In the genomic region with DNA sequence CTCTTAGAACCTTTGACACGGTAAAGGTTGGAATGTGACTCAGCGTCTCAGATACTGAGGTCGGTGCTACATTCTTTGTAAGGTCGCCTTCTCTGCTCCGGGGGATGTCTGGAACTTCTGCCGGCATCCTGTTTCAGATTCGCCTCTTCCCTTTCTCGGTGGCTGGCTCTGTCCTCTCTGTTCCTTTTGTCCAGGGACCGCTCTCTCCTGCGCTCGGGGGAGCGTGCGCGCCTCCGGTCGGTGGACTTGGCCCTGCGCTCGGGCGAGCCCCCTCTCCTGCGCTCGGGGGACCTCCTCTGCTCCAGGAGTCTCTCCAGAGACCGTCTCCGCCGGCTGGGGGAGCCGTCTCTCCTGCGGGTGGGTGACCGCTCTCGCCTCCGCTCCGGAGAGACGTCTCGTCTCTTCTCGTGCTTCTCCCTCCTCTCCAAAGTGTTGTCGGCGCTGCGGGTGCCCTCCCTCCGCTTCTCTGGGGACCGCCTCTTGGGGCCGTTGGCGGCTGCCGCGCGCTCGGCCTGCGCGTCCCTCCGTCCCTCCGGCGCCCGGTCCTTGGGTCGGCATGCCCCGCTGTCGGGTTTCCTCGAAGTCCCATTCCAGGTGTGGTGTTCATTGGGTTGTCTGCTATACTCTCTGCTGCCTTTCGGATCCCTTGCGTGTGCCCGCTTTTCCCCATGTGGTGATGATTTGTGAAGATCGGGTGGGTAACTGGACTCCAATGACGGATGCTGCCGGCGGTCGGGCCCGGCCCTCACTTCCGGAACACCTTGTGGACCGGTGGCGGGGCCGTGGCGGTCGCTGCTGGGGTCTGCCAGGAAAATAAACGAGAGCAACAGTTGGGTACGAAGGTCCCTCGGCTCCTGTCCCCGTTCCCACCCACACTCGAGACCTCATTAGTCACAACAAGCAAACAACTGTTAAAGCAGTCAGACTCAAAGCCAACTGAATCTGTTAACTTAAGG, we compare ENCODE assay signal across 15 cellular contexts.
DNase-seq lines count a peak whose midpoint lies in the region; ATAC-seq and TF ChIP-seq lines count a peak whose summit lies in the region.
"Had no signal": no experiment of that assay in that cellular context is flagged by ENCODE, and none has a peak within 500 bp of the region (broad histone marks: within the 10 kb centered on the region; RNA-seq: fewer than 3 reads in every experiment).

No MANE protein-coding gene starts in this region.

- intact Hi-C loops in Right ventricle myocardium inferior (cut with DNase I): no loop called here
- intact Hi-C loops in mucosa of descending colon (cut with DNase I, micrococcal nuclease): no loop called here
- intact Hi-C loops in vagina (cut with DNase I): no loop called here

- DNase-seq in Right ventricle myocardium inferior (ENCODE audit: missing footprints) (peak; percentile 58), right atrium auricular region (ENCODE audit: low spot score) (no peak), fibroblast of villous mesenchyme (ENCODE audit: low read depth) (peak; percentile 27), mucosa of descending colon (peak in 1 of 3 donors; percentile 47), vagina (ENCODE audit: extremely low spot score in 2 of 2) (no peak), anterior cingulate cortex (lab: John Stamatoyannopoulos, UW) (no peak)
- DNase-seq: activated T-cell treated with anti-CD3 and anti-CD28 coated beads, Interleukin-2, amount 50 U/mL, for 24 hours; body of pancreas; DMS53; MV-4-11; stimulated activated CD4-positive, alpha-beta T cell treated with anti-CD3 and anti-CD28 coated beads, Interleukin-4, amount 100 ng/mL, for 4 hours had no signal

- no peak for TF ChIP-seq POLR2A in vagina (IDR thresholded peaks at IDR 0.05)

- H3K27me3 ChIP-seq in right atrium auricular region (no peaks in the 10 kb centered on the region), vagina (no peaks in the 10 kb centered on the region)
- H3K27me3 ChIP-seq: body of pancreas had no signal

- TF ChIP-seq CTCF in right atrium auricular region (IDR thresholded peaks at IDR 0.05): no peak
- TF ChIP-seq CTCF in fibroblast of villous mesenchyme (IDR thresholded peaks at IDR 0.05; ENCODE audit: insufficient read depth, low read depth, low read length): no peak
- TF ChIP-seq CTCF in mucosa of descending colon (IDR thresholded peaks at IDR 0.05): no peak
- TF ChIP-seq CTCF in vagina (IDR thresholded peaks at IDR 0.05): no peak

- no peaks in the 10 kb centered on the region for H3K4me1 ChIP-seq in right atrium auricular region
- no peaks in the 10 kb centered on the region for H3K4me1 ChIP-seq in mucosa of descending colon (ENCODE audit: low read depth)
- H3K4me1 ChIP-seq in vagina: no peaks in the 10 kb centered on the region
- H3K4me1 ChIP-seq: A549, body of pancreas had no signal

- no peak overlapping the region for H3K27ac ChIP-seq in right atrium auricular region
- H3K27ac ChIP-seq in vagina: no peak overlapping the region
- H3K27ac ChIP-seq: A549, body of pancreas, VCaP had no signal

- peak overlapping the region in 1 of 2 donors; percentile 30 for H3K4me3 ChIP-seq in right atrium auricular region
- peak overlapping the region; percentile 42 for H3K4me3 ChIP-seq in fibroblast of villous mesenchyme (ENCODE audit: low read depth, low read length)
- no peak overlapping the region for H3K4me3 ChIP-seq in mucosa of descending colon
- peak overlapping the region; percentile 28 to 31 for H3K4me3 ChIP-seq in vagina
- H3K4me3 ChIP-seq: A549, body of pancreas had no signal

- H3K9me3 ChIP-seq in right atrium auricular region (no peaks in the 10 kb centered on the region), mucosa of descending colon (no peaks in the 10 kb centered on the region), vagina (no peaks in the 10 kb centered on the region)
- H3K9me3 ChIP-seq: A549, body of pancreas had no signal

- H3K36me3 ChIP-seq in right atrium auricular region: peaks cover 25% of the 10 kb centered on the region
- H3K36me3 ChIP-seq in mucosa of descending colon (ENCODE audit: low read depth): no peaks in the 10 kb centered on the region
- H3K36me3 ChIP-seq in vagina: peaks cover 0 to 6% of the 10 kb centered on the region in 2 donors

- no peak for ATAC-seq in Right ventricle myocardium inferior
- ATAC-seq in mucosa of descending colon: peak; percentile 16
- no peak for ATAC-seq in HG02840 (IDR thresholded peaks at IDR 0.05; ENCODE audit: low FRiP score, unreplicated experiment)
- no peak for ATAC-seq in HG02623 (IDR thresholded peaks at IDR 0.05; ENCODE audit: unreplicated experiment)
- ATAC-seq: A549, body of pancreas had no signal

Comparison
In these comparisons a context has a peak if more than half of its experiments do, and no peak if none do; other contexts are left out.
1. DNase-seq: peak in Right ventricle myocardium inferior (single experiment) and fibroblast of villous mesenchyme (single experiment); none in right atrium auricular region (single experiment), vagina (0 of 2) and anterior cingulate cortex (0 of 58).